ENCODE assay signal across 16 cellular contexts in genomic region chr12:107287436-107288413, GRCh38.
DNase-seq lines count a peak whose midpoint lies in the region; ATAC-seq, FAIRE-seq and TF ChIP-seq lines count a peak whose summit lies in the region.
"Had no signal": no experiment of that assay in that cellular context is flagged by ENCODE, and none has a peak within 500 bp of the region (broad histone marks: within the 10 kb centered on the region; RNA-seq: fewer than 3 reads in every experiment).

No MANE protein-coding gene starts in this region.

- H3K4me2 ChIP-seq in Loucy (ENCODE audit: low read depth, low read length, poor library complexity, severe bottlenecking) (peak overlapping the region; percentile 73), keratinocyte (ENCODE audit: control insufficient read depth, extremely low read depth, insufficient read depth, low read depth, low read length) (peak overlapping the region; percentile 23)

- H3K9me2 ChIP-seq in Loucy (replicated peaks; ENCODE audit: low read depth, low read length) = no peaks in the 10 kb centered on the region

- peak overlapping the region; percentile 68 for H2AFZ ChIP-seq in Loucy (ENCODE audit: low read length)
- H2AFZ ChIP-seq in keratinocyte (ENCODE audit: control insufficient read depth, low read length) = no peak overlapping the region

- H3K36me3 ChIP-seq in Loucy (ENCODE audit: insufficient read depth, low read length) (no peaks in the 10 kb centered on the region), keratinocyte (ENCODE audit: control insufficient read depth in 2 of 2, extremely low read depth in 1 of 2, insufficient read depth in 2 of 2, low read length in 2 of 2) (no peaks in the 10 kb centered on the region)

- peak; percentile 94 to 95 for ATAC-seq in activated T-cell treated with anti-CD3 and anti-CD28 coated beads, Interleukin-2, amount 50 U/mL, for 72 hours (replicated peaks in 1 of 2)
- no peak for ATAC-seq in HG03432 (IDR thresholded peaks at IDR 0.05; ENCODE audit: unreplicated experiment)

- H3K9me3 Mint-ChIP-seq in activated T-cell treated with anti-CD3 and anti-CD28 coated beads, Interleukin-2, amount 50 U/mL, for 72 hours = peaks cover 0 to 3% of the 10 kb centered on the region in 2 donors

- H3K27ac Mint-ChIP-seq in activated T-cell treated with anti-CD3 and anti-CD28 coated beads, Interleukin-2, amount 50 U/mL, for 72 hours = no peak overlapping the region

- H3K9me1 ChIP-seq in keratinocyte (ENCODE audit: control insufficient read depth, extremely low read depth, insufficient read depth, low read length) = no peaks in the 10 kb centered on the region

- peaks cover 3% of the 10 kb centered on the region; the same call in 1 of the 2 replicates for H3K9me3 ChIP-seq in Loucy (ENCODE audit: insufficient read depth, low read depth, low read length)
- H3K9me3 ChIP-seq in keratinocyte (ENCODE audit: control insufficient read depth, low read depth, low read length) = no peaks in the 10 kb centered on the region

- H3K27me3 ChIP-seq in Loucy (ENCODE audit: insufficient read depth, low read length, poor library complexity, severe bottlenecking) = no peaks in the 10 kb centered on the region
- H3K27me3 ChIP-seq in keratinocyte (ENCODE audit: control insufficient read depth, extremely low read depth, insufficient read depth, low read length) = no peaks in the 10 kb centered on the region

- H3K9ac ChIP-seq in Loucy (ENCODE audit: low read depth, low read length, poor library complexity, severe bottlenecking) (peak overlapping the region; percentile 59), keratinocyte (ENCODE audit: control insufficient read depth, extremely low read depth, insufficient read depth, low read length) (no peak overlapping the region)

- no peaks in the 10 kb centered on the region for H3K36me3 Mint-ChIP-seq in activated T-cell treated with anti-CD3 and anti-CD28 coated beads, Interleukin-2, amount 50 U/mL, for 72 hours (ENCODE audit: insufficient read depth in 2 of 2)

- dilution Hi-C loops in keratinocyte (cut with MboI; ENCODE audit: extremely low pct_ligation_motif_present, low sequenced_read_pairs) = no loop called here

- peak; percentile 58 for FAIRE-seq in keratinocyte (lab: Jason Lieb, UNC)
- FAIRE-seq: A204.1, small intestine had no signal

- H3K4me3 Mint-ChIP-seq in activated T-cell treated with anti-CD3 and anti-CD28 coated beads, Interleukin-2, amount 50 U/mL, for 72 hours = peak overlapping the region; percentile 25 to 37

- no peak for TF ChIP-seq CTCF in Loucy (conservative IDR thresholded peaks at IDR 0.05; ENCODE audit: low read length)
- TF ChIP-seq CTCF in keratinocyte (optimal IDR thresholded peaks at IDR 0.05 in 1 of 3, IDR thresholded peaks at IDR 0.05 in 1 of 3, conservative IDR thresholded peaks at IDR 0.05 in 1 of 3; ENCODE audit: extremely low read depth in 1 of 3, insufficient read depth in 2 of 3, low read length in 3 of 3) = no peak
- no peak for TF ChIP-seq CTCF in foreskin fibroblast (IDR thresholded peaks at IDR 0.05; ENCODE audit: low read depth, low read length)

- DNase-seq in activated CD4-positive, alpha-beta T cell treated with anti-CD3 and anti-CD28 coated beads for 48 hours = peak; percentile 43
- DNase-seq in activated CD4-positive, alpha-beta T cell treated with anti-CD3 and anti-CD28 coated beads for 4 hours = no peak
- peak; percentile 48 to 61 for DNase-seq in activated T-cell treated with anti-CD3 and anti-CD28 coated beads, Interleukin-2, amount 50 U/mL, for 72 hours
- DNase-seq in keratinocyte (ENCODE audit: low read depth, low spot score) (no peak), foreskin fibroblast (no peak), CD1c-positive myeloid dendritic cell (ENCODE audit: extremely low spot score) (no peak)
- DNase-seq: activated CD8-positive, alpha-beta memory T cell treated with anti-CD3 and anti-CD28 coated beads, Interleukin-2, amount 50 U/mL, for 48 hours; KG1; NCI-H1694; nucleus accumbens; small intestine; T1000 had no signal

- H3K79me2 ChIP-seq in Loucy (ENCODE audit: insufficient read depth, low read length) (no peaks in the 10 kb centered on the region), keratinocyte (ENCODE audit: control insufficient read depth, insufficient read depth, low read length) (no peaks in the 10 kb centered on the region)

- H4K20me1 ChIP-seq in Loucy (ENCODE audit: insufficient read depth, low read length, poor library complexity, severe bottlenecking) (no peaks in the 10 kb centered on the region), keratinocyte (ENCODE audit: control insufficient read depth, extremely low read depth, insufficient read depth, low read length) (no peaks in the 10 kb centered on the region)

- H3K4me1 ChIP-seq in Loucy (ENCODE audit: insufficient read depth, low read length, poor library complexity, severe bottlenecking) (peaks cover 18% of the 10 kb centered on the region), keratinocyte (ENCODE audit: control insufficient read depth, extremely low read depth, insufficient read depth, low read length) (peaks cover 10% of the 10 kb centered on the region)

- peak overlapping the region; percentile 38 for H3K4me3 ChIP-seq in Loucy (ENCODE audit: low read length, poor library complexity, severe bottlenecking)
- no peak overlapping the region for H3K4me3 ChIP-seq in keratinocyte (ENCODE audit: control insufficient read depth in 2 of 3, extremely low read depth in 1 of 3, insufficient read depth in 2 of 3, low read depth in 1 of 3, low read length in 3 of 3)
- H3K4me3 ChIP-seq in foreskin fibroblast (ENCODE audit: low read depth in 1 of 2, low read length in 2 of 2) = no peak overlapping the region
- H3K4me3 ChIP-seq: lung had no signal

- H3K27me3 Mint-ChIP-seq in activated T-cell treated with anti-CD3 and anti-CD28 coated beads, Interleukin-2, amount 50 U/mL, for 72 hours (ENCODE audit: low read depth) = no peaks in the 10 kb centered on the region

- H3K27ac ChIP-seq in keratinocyte (ENCODE audit: control insufficient read depth, insufficient read depth, low read length) = no peak overlapping the region

- no peaks in the 10 kb centered on the region for H3F3A ChIP-seq in Loucy (ENCODE audit: low read depth)

- H3K4me1 Mint-ChIP-seq in activated T-cell treated with anti-CD3 and anti-CD28 coated beads, Interleukin-2, amount 50 U/mL, for 72 hours (ENCODE audit: low read depth) = peaks cover 11% of the 10 kb centered on the region

Comparison
In these comparisons a context has a peak if more than half of its experiments do, and no peak if none do; other contexts are left out.
1. DNase-seq: peak in activated CD4-positive, alpha-beta T cell treated with anti-CD3 and anti-CD28 coated beads for 48 hours (single experiment) and activated T-cell treated with anti-CD3 and anti-CD28 coated beads, Interleukin-2, amount 50 U/mL, for 72 hours (2 of 2); none in activated CD4-positive, alpha-beta T cell treated with anti-CD3 and anti-CD28 coated beads for 4 hours (0 of 2), keratinocyte (single experiment), foreskin fibroblast (0 of 2) and CD1c-positive myeloid dendritic cell (single experiment).